Comparison of ENCODE assay signal across 12 cellular contexts in the genomic region with DNA sequence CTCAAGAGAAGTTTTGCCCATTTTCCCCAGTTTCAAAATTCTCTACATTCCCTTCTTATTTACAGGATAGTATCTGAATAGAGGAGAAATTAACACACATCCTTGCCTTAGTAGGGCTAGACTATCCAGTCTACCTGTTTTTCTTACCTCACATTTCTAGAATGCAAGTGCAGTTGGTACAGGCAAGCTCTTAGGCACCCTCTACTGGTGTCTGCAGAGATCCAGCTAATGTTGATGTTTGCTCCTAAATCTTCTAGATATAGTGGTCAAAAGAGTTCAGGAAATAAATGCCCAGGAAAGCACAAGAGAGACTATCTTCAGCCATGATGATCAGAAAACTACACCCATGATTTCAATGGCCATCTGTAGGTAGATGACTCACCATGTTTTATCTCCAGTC.
DNase-seq lines count a peak whose midpoint lies in the region; ATAC-seq and TF ChIP-seq lines count a peak whose summit lies in the region.
"Had no signal": no experiment of that assay in that cellular context is flagged by ENCODE, and none has a peak within 500 bp of the region (broad histone marks: within the 10 kb centered on the region; RNA-seq: fewer than 3 reads in every experiment).

No MANE protein-coding gene starts in this region.

- H3K27ac Mint-ChIP-seq in CD8-positive, alpha-beta T cell = no peak overlapping the region
- H3K27ac Mint-ChIP-seq: IgD-negative memory B cell; stimulated activated naive CD8-positive, alpha-beta T cell treated with anti-CD3 and anti-CD28 coated beads, Interleukin-15, Interleukin-2, amounts not matched to agents 100 ng/mL and 50 ng/mL, for 24 hours had no signal

- dilution Hi-C loops in mammary epithelial cell (cut with HindIII; ENCODE audit: low sequenced_read_pairs) = no loop called here

- H3K36me3 ChIP-seq in MM.1S (replicated peaks; ENCODE audit: insufficient read depth, low read length) = no peaks in the 10 kb centered on the region
- no peaks in the 10 kb centered on the region for H3K36me3 ChIP-seq in mammary epithelial cell (ENCODE audit: insufficient read depth, low read length)
- H3K36me3 ChIP-seq in parathyroid adenoma (ENCODE audit: control insufficient read depth, insufficient read depth, low read length) = no peaks in the 10 kb centered on the region
- no peaks in the 10 kb centered on the region for H3K36me3 ChIP-seq in CD8-positive, alpha-beta T cell (ENCODE audit: insufficient read depth, low read length)
- H3K36me3 ChIP-seq: colonic mucosa had no signal

- TF ChIP-seq CTCF in GM12864 (IDR thresholded peaks at IDR 0.05; ENCODE audit: low read depth, low read length, missing control alignments) = peak; percentile 49
- peak; percentile 32; the same call in 1 of the 2 replicates for TF ChIP-seq CTCF in MM.1S (IDR thresholded peaks at IDR 0.05; ENCODE audit: low read length)
- TF ChIP-seq CTCF in mammary epithelial cell (conservative IDR thresholded peaks at IDR 0.05 in 1 of 2, IDR thresholded peaks at IDR 0.05 in 1 of 2; ENCODE audit: extremely low read depth in 1 of 2, insufficient read depth in 1 of 2, low read depth in 1 of 2, low read length in 2 of 2) = peak; percentile 60 to 73
- peak; percentile 30 for TF ChIP-seq CTCF in parathyroid adenoma (IDR thresholded peaks at IDR 0.05)
- no peak for TF ChIP-seq CTCF in CD8-positive, alpha-beta T cell (IDR thresholded peaks at IDR 0.05)

- H3K4me1 ChIP-seq in MM.1S (ENCODE audit: low read length) (no peaks in the 10 kb centered on the region), mammary epithelial cell (ENCODE audit: insufficient read depth, low read length) (no peaks in the 10 kb centered on the region), parathyroid adenoma (no peaks in the 10 kb centered on the region)
- H3K4me1 ChIP-seq in CD8-positive, alpha-beta T cell (ENCODE audit: insufficient read depth, low read length) = no peaks in the 10 kb centered on the region
- H3K4me1 ChIP-seq: colonic mucosa had no signal

- no peak overlapping the region for H3K9ac ChIP-seq in MM.1S (ENCODE audit: low read length)
- no peak overlapping the region for H3K9ac ChIP-seq in mammary epithelial cell (ENCODE audit: insufficient read depth, low read length)
- H3K9ac ChIP-seq in parathyroid adenoma = no peak overlapping the region

- H3K4me3 ChIP-seq in GM12864 (ENCODE audit: low read depth, low read length) (no peak overlapping the region), MM.1S (ENCODE audit: low read length) (no peak overlapping the region), mammary epithelial cell (replicated peaks in 1 of 3; ENCODE audit: insufficient read depth in 1 of 3, low read depth in 2 of 3, low read length in 3 of 3) (no peak overlapping the region), parathyroid adenoma (ENCODE audit: low read depth, low read length) (no peak overlapping the region)
- H3K4me3 ChIP-seq in CD8-positive, alpha-beta T cell (ENCODE audit: low read depth, low read length) = no peak overlapping the region
- H3K4me3 ChIP-seq: colonic mucosa, skin epidermis had no signal

- H3K27me3 Mint-ChIP-seq in CD8-positive, alpha-beta T cell (ENCODE audit: low read depth) = peaks cover 4% of the 10 kb centered on the region
- H3K27me3 Mint-ChIP-seq: stimulated activated naive CD8-positive, alpha-beta T cell treated with anti-CD3 and anti-CD28 coated beads, Interleukin-15, Interleukin-2, amounts not matched to agents 100 ng/mL and 50 ng/mL, for 24 hours had no signal

- no peak overlapping the region for H3K4me3 Mint-ChIP-seq in CD8-positive, alpha-beta T cell
- H3K4me3 Mint-ChIP-seq: IgD-negative memory B cell; stimulated activated naive CD8-positive, alpha-beta T cell treated with anti-CD3 and anti-CD28 coated beads, Interleukin-15, Interleukin-2, amounts not matched to agents 100 ng/mL and 50 ng/mL, for 24 hours had no signal

- peaks cover 2% of the 10 kb centered on the region for H3K9me3 Mint-ChIP-seq in CD8-positive, alpha-beta T cell

- BruUV-seq in mammary epithelial cell (replicated peaks; lab: Mats Ljungman, UMichigan) = no TSS peak

- H3K27me3 ChIP-seq in MM.1S (replicated peaks; ENCODE audit: insufficient read depth, low read length) (no peaks in the 10 kb centered on the region), mammary epithelial cell (ENCODE audit: insufficient read depth, low read length) (no peaks in the 10 kb centered on the region), parathyroid adenoma (ENCODE audit: control insufficient read depth, insufficient read depth, low read length) (no peaks in the 10 kb centered on the region)
- no peaks in the 10 kb centered on the region for H3K27me3 ChIP-seq in CD8-positive, alpha-beta T cell (ENCODE audit: insufficient read depth, low read length)
- H3K27me3 ChIP-seq: colonic mucosa had no signal

- DNase-seq in GM12864 (ENCODE audit: low read depth) (no peak), MM.1S (no peak), mammary epithelial cell (peak; percentile 37), Ammon's horn (ENCODE audit: low spot score) (no peak), NCI-H1105 (lab: John Stamatoyannopoulos, UW) (no peak)
- DNase-seq in CD8-positive, alpha-beta T cell = no peak
- DNase-seq: colonic mucosa, left cardiac atrium had no signal

- CTCF ChIA-PET in mammary epithelial cell (lab: Charles Lee; ENCODE audit: low non-redundant PET) = interaction anchor here (0.6 to 0.7 kb wide), 3 partner anchors 241 to 504 kb away, joined by 3 read pairs; no protein-coding TSS in a partner anchor
- CTCF ChIA-PET in CD8-positive, alpha-beta T cell (lab: Charles Lee) = no interaction called here

- H3K36me3 Mint-ChIP-seq in CD8-positive, alpha-beta T cell = no peaks in the 10 kb centered on the region
- H3K36me3 Mint-ChIP-seq: IgD-negative memory B cell had no signal

- H2AFZ ChIP-seq in MM.1S (ENCODE audit: low read length) = no peak overlapping the region
- H2AFZ ChIP-seq in mammary epithelial cell (ENCODE audit: low read depth, low read length) = no peak overlapping the region
- no peak overlapping the region for H2AFZ ChIP-seq in parathyroid adenoma

- H3K4me2 ChIP-seq in MM.1S (ENCODE audit: low read depth, low read length) (no peak overlapping the region), mammary epithelial cell (ENCODE audit: insufficient read depth, low read depth, low read length) (no peak overlapping the region), parathyroid adenoma (ENCODE audit: low read length) (no peak overlapping the region)

- no peaks in the 10 kb centered on the region for H3F3A ChIP-seq in MM.1S (ENCODE audit: insufficient read depth, low read length)

- H3K9me3 ChIP-seq in MM.1S (replicated peaks; ENCODE audit: insufficient read depth, low read length) (no peaks in the 10 kb centered on the region), mammary epithelial cell (replicated peaks; ENCODE audit: insufficient read depth, low read length) (no peaks in the 10 kb centered on the region), parathyroid adenoma (ENCODE audit: control insufficient read depth, low read length) (no peaks in the 10 kb centered on the region)
- no peaks in the 10 kb centered on the region for H3K9me3 ChIP-seq in CD8-positive, alpha-beta T cell (ENCODE audit: low read length)
- H3K9me3 ChIP-seq: colonic mucosa had no signal

- H3K4me1 Mint-ChIP-seq in CD8-positive, alpha-beta T cell (ENCODE audit: low read depth) = no peaks in the 10 kb centered on the region
- H3K4me1 Mint-ChIP-seq: IgD-negative memory B cell had no signal

- H3K79me2 ChIP-seq in MM.1S (ENCODE audit: low read length) (no peaks in the 10 kb centered on the region), mammary epithelial cell (ENCODE audit: insufficient read depth, low read length) (no peaks in the 10 kb centered on the region), parathyroid adenoma (peaks cover 32% of the 10 kb centered on the region)

- H4K20me1 ChIP-seq in MM.1S (ENCODE audit: insufficient read depth, low read length) (no peaks in the 10 kb centered on the region), mammary epithelial cell (ENCODE audit: insufficient read depth, low read length) (no peaks in the 10 kb centered on the region)

- in situ Hi-C loops in mammary epithelial cell (cut with MboI; ENCODE audit: low sequenced_read_pairs in 2 of 2) = no loop called here

- ATAC-seq in CD8-positive, alpha-beta T cell = no peak
- ATAC-seq: left cardiac atrium had no signal

- POLR2A ChIA-PET in CD8-positive, alpha-beta T cell (lab: Charles Lee) = no interaction called here

- no peak overlapping the region for H3K27ac ChIP-seq in MM.1S (ENCODE audit: low read length)
- no peak overlapping the region for H3K27ac ChIP-seq in mammary epithelial cell (ENCODE audit: insufficient read depth, low read depth, low read length)
- peak overlapping the region; percentile 19 for H3K27ac ChIP-seq in parathyroid adenoma
- no peak overlapping the region for H3K27ac ChIP-seq in CD8-positive, alpha-beta T cell (ENCODE audit: low read depth, low read length)
- H3K27ac ChIP-seq: colonic mucosa, skin epidermis had no signal

- intact Hi-C loops in mammary epithelial cell (cut with micrococcal nuclease) = loop anchor here (1.0 to 2.0 kb wide), 4 partner anchors 364 to 860 kb away; no protein-coding TSS in a partner anchor
- intact Hi-C loops in CD8-positive, alpha-beta T cell (cut with DNase I, micrococcal nuclease) = no loop called here

- H3K9me2 ChIP-seq in MM.1S (replicated peaks; ENCODE audit: insufficient read depth, low read length) = no peaks in the 10 kb centered on the region
